ENCODE assay signal across 22 cellular contexts in the genomic region with DNA sequence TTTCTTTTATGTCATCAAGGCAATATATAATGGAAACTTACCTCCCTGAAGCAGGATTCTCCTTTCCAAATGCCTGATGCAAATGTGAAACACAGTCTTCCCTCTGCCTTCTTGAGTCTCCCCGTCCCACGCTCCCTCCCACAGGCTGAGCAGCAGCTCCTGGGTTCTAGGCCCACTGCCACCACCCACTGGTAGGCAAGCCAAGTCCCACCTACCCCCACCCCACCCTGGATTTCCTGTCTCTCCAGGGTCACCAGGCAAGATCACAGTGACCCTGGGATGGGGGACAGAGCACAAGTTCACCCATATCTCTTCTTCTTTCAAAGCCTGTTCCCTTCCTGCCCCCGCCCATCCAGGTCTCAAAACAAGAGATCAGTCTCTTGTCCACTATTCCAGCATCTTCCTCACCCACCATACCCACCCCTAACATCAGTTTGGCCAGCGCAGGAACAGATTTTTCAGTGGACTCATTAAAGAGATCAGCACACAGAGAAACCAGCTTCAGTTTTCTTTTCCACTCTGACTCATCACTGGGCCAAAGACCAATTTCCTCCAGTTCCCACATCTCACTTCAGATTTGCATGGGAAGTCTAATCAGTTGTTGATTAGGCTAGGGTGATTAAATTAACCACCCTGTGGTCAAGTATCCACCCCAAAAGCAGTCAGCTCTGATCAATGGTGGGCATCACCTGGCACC.
DNase-seq lines count a peak whose midpoint lies in the region; ATAC-seq and TF ChIP-seq lines count a peak whose summit lies in the region.
"Had no signal": no experiment of that assay in that cellular context is flagged by ENCODE, and none has a peak within 500 bp of the region (broad histone marks: within the 10 kb centered on the region; RNA-seq: fewer than 3 reads in every experiment).

No MANE protein-coding gene starts in this region.

- H3K36me3 Mint-ChIP-seq in MCF 10A (ENCODE audit: insufficient read depth, unreplicated experiment) (no peaks in the 10 kb centered on the region), natural killer cell (no peaks in the 10 kb centered on the region)
- H3K36me3 Mint-ChIP-seq: activated naive CD4-positive, alpha-beta T cell treated with anti-CD3 and anti-CD28 coated beads, Interleukin-2, amount 10 ng/mL, durations not matched to agents 7 days and 5 days; CD14-positive monocyte; stimulated activated effector memory CD8-positive, alpha-beta T cell treated with anti-CD3 and anti-CD28 coated beads, Interleukin-12 subunit alpha, Interleukin-12 subunit beta, amount 100 ng/mL, for 72 hours had no signal

- TF ChIP-seq CTCF in MCF 10A (IDR thresholded peaks at IDR 0.05; ENCODE audit: unreplicated experiment): no peak
- TF ChIP-seq CTCF in breast epithelium (IDR thresholded peaks at IDR 0.05): no peak
- TF ChIP-seq CTCF in RWPE1 (conservative IDR thresholded peaks at IDR 0.05; ENCODE audit: low read depth): no peak
- no peak for TF ChIP-seq CTCF in esophagus squamous epithelium (IDR thresholded peaks at IDR 0.05)
- TF ChIP-seq CTCF in natural killer cell (IDR thresholded peaks at IDR 0.05): no peak

- no peak overlapping the region for H3K27ac ChIP-seq in breast epithelium
- no peak overlapping the region for H3K27ac ChIP-seq in RWPE1
- H3K27ac ChIP-seq in esophagus squamous epithelium: peak overlapping the region; percentile 55 to 73 (median 61)
- peak overlapping the region in 15 of 21 experiments; percentile 1 to 80 (median 48) for H3K27ac ChIP-seq in skin epidermis

- no peak overlapping the region for H3K4me3 Mint-ChIP-seq in MCF 10A (ENCODE audit: unreplicated experiment)
- H3K4me3 Mint-ChIP-seq in natural killer cell: no peak overlapping the region
- H3K4me3 Mint-ChIP-seq: activated CD8-positive, alpha-beta T cell treated with anti-CD3 and anti-CD28 coated beads for 36 hours; activated naive CD4-positive, alpha-beta T cell treated with anti-CD3 and anti-CD28 coated beads, Interleukin-2, amount 10 ng/mL, durations not matched to agents 7 days and 5 days; activated T-cell treated with anti-CD3 and anti-CD28 coated beads, Interleukin-2, amount 50 U/mL, for 4 hours; CD14-positive monocyte; GM23338; neural crest cell; stimulated activated effector memory CD8-positive, alpha-beta T cell treated with anti-CD3 and anti-CD28 coated beads, Interleukin-12 subunit alpha, Interleukin-12 subunit beta, amount 100 ng/mL, for 72 hours; T-helper 1 cell treated with Interleukin-12 subunit alpha and Interleukin-12 subunit beta and Interleukin-4 antibody, amounts not matched to agents 30 μg/mL and 1 μg/mL, for 36 hours had no signal

- H3K4me3 ChIP-seq in breast epithelium (no peak overlapping the region), esophagus squamous epithelium (no peak overlapping the region), skin epidermis (no peak overlapping the region)
- H3K4me3 ChIP-seq: dorsolateral prefrontal cortex, esophagus muscularis mucosa, GM23338, tibial nerve had no signal

- peaks cover 6% of the 10 kb centered on the region for H3K4me1 Mint-ChIP-seq in MCF 10A (ENCODE audit: insufficient read depth, unreplicated experiment)
- H3K4me1 Mint-ChIP-seq in natural killer cell: no peaks in the 10 kb centered on the region
- H3K4me1 Mint-ChIP-seq: activated naive CD4-positive, alpha-beta T cell treated with anti-CD3 and anti-CD28 coated beads, Interleukin-2, amount 10 ng/mL, durations not matched to agents 7 days and 5 days; neural crest cell; stimulated activated effector memory CD8-positive, alpha-beta T cell treated with anti-CD3 and anti-CD28 coated beads, Interleukin-12 subunit alpha, Interleukin-12 subunit beta, amount 100 ng/mL, for 72 hours had no signal

- H3K9me3 ChIP-seq in breast epithelium (no peaks in the 10 kb centered on the region), esophagus squamous epithelium (no peaks in the 10 kb centered on the region)
- H3K9me3 ChIP-seq: esophagus muscularis mucosa, tibial nerve had no signal

- CTCF ChIA-PET in MCF 10A (lab: Yijun Ruan, JAX): no interaction called here
- CTCF ChIA-PET in RWPE1 (lab: Yijun Ruan, JAX): interaction anchor here (0.6 kb wide), 1 partner anchor 169 kb away, joined by 3 read pairs; no protein-coding TSS in a partner anchor

- TF ChIP-seq POLR2A in breast epithelium (IDR thresholded peaks at IDR 0.05) (no peak), esophagus squamous epithelium (IDR thresholded peaks at IDR 0.05) (no peak)

- intact Hi-C loops in MCF 10A (cut with micrococcal nuclease) (no loop called here), breast epithelium (cut with DNase I; ENCODE audit: low total_unique reads) (no loop called here), esophagus squamous epithelium (cut with DNase I) (no loop called here), posterior vena cava (cut with DNase I) (no loop called here), natural killer cell (cut with micrococcal nuclease) (no loop called here)

- H3K4me1 ChIP-seq in breast epithelium (no peaks in the 10 kb centered on the region), esophagus squamous epithelium (peaks cover 0 to 26% (median 18%) of the 10 kb centered on the region in 3 donors)

- H3K27me3 Mint-ChIP-seq in MCF 10A (ENCODE audit: insufficient read depth, unreplicated experiment) (no peaks in the 10 kb centered on the region), natural killer cell (ENCODE audit: low read depth in 2 of 2) (no peaks in the 10 kb centered on the region)
- H3K27me3 Mint-ChIP-seq: activated CD8-positive, alpha-beta T cell treated with anti-CD3 and anti-CD28 coated beads for 36 hours; activated naive CD4-positive, alpha-beta T cell treated with anti-CD3 and anti-CD28 coated beads, Interleukin-2, amount 10 ng/mL, durations not matched to agents 7 days and 5 days had no signal

- POLR2A ChIA-PET in MCF 10A (lab: Yijun Ruan, JAX) (interaction anchor here (0.6 kb wide), 2 partner anchors 16 to 617 kb away, joined by 4 read pairs; no protein-coding TSS in a partner anchor), RWPE1 (lab: Yijun Ruan, JAX; ENCODE audit: low non-redundant PET) (no interaction called here)

- no peak overlapping the region for H3K27ac Mint-ChIP-seq in MCF 10A (ENCODE audit: low read depth, unreplicated experiment)
- no peak overlapping the region for H3K27ac Mint-ChIP-seq in natural killer cell
- H3K27ac Mint-ChIP-seq: activated CD8-positive, alpha-beta T cell treated with anti-CD3 and anti-CD28 coated beads for 36 hours; activated naive CD4-positive, alpha-beta T cell treated with anti-CD3 and anti-CD28 coated beads, Interleukin-2, amount 10 ng/mL, durations not matched to agents 7 days and 5 days; CD14-positive monocyte; GM23338; stimulated activated effector memory CD8-positive, alpha-beta T cell treated with anti-CD3 and anti-CD28 coated beads, Interleukin-12 subunit alpha, Interleukin-12 subunit beta, amount 100 ng/mL, for 72 hours; T-helper 1 cell treated with Interleukin-12 subunit alpha and Interleukin-12 subunit beta and Interleukin-4 antibody, amounts not matched to agents 30 μg/mL and 1 μg/mL, for 36 hours had no signal

- no TSS peak for BruUV-seq in MCF 10A (replicated peaks; lab: Mats Ljungman, UMichigan)

- DNase-seq in MCF 10A (ENCODE audit: unreplicated experiment) (peak; percentile 20), breast epithelium (ENCODE audit: low spot score in 2 of 2) (no peak), RWPE1 (ENCODE audit: low spot score) (peak; percentile 24), esophagus squamous epithelium (lab: John Stamatoyannopoulos, UW) (no peak), COR-L47 (lab: John Stamatoyannopoulos, UW) (no peak), posterior vena cava (ENCODE audit: low spot score) (no peak), natural killer cell (no peak)
- DNase-seq: 8988T; activated CD8-positive, alpha-beta T cell treated with anti-CD3 and anti-CD28 coated beads for 36 hours; activated naive CD4-positive, alpha-beta T cell treated with anti-CD3 and anti-CD28 coated beads, Interleukin-2, amount 10 ng/mL, durations not matched to agents 7 days and 5 days; activated T-cell treated with anti-CD3 and anti-CD28 coated beads, Interleukin-2, amount 50 U/mL, for 4 hours; dorsolateral prefrontal cortex; NCI-H524 treated with DMSO at 0.1 percent for 48 hours; SIG-M5 had no signal

- ATAC-seq in natural killer cell: no peak
- ATAC-seq: activated CD8-positive, alpha-beta T cell treated with anti-CD3 and anti-CD28 coated beads for 36 hours; activated T-cell treated with anti-CD3 and anti-CD28 coated beads, Interleukin-2, amount 50 U/mL, for 4 hours; GM23338; stimulated activated effector memory CD8-positive, alpha-beta T cell treated with anti-CD3 and anti-CD28 coated beads, Interleukin-12 subunit alpha, Interleukin-12 subunit beta, amount 100 ng/mL, for 72 hours had no signal

- H3K27me3 ChIP-seq in breast epithelium: no peaks in the 10 kb centered on the region
- H3K27me3 ChIP-seq in esophagus squamous epithelium: no peaks in the 10 kb centered on the region
- H3K27me3 ChIP-seq: dorsolateral prefrontal cortex, esophagus muscularis mucosa, tibial nerve had no signal

- WGBS in esophagus squamous epithelium, 2 donors: 58 to 64% methylated on average over 4 of the region's 4 CpGs

- no peaks in the 10 kb centered on the region for H3K36me3 ChIP-seq in breast epithelium
- no peaks in the 10 kb centered on the region for H3K36me3 ChIP-seq in esophagus squamous epithelium
- H3K36me3 ChIP-seq: esophagus muscularis mucosa, tibial nerve had no signal

- H3K9me3 Mint-ChIP-seq in MCF 10A (ENCODE audit: unreplicated experiment): no peaks in the 10 kb centered on the region
- H3K9me3 Mint-ChIP-seq in natural killer cell: peaks cover 0 to 2% of the 10 kb centered on the region in 2 donors
- H3K9me3 Mint-ChIP-seq: activated CD8-positive, alpha-beta T cell treated with anti-CD3 and anti-CD28 coated beads for 36 hours; activated T-cell treated with anti-CD3 and anti-CD28 coated beads, Interleukin-2, amount 50 U/mL, for 4 hours; stimulated activated effector memory CD8-positive, alpha-beta T cell treated with anti-CD3 and anti-CD28 coated beads, Interleukin-12 subunit alpha, Interleukin-12 subunit beta, amount 100 ng/mL, for 72 hours; T-helper 1 cell treated with Interleukin-12 subunit alpha and Interleukin-12 subunit beta and Interleukin-4 antibody, amounts not matched to agents 30 μg/mL and 1 μg/mL, for 36 hours had no signal

Comparison
In these comparisons a context has a peak if more than half of its experiments do, and no peak if none do; other contexts are left out.
1. DNase-seq: peak in MCF 10A (single experiment) and RWPE1 (single experiment); none in breast epithelium (0 of 2), esophagus squamous epithelium (single experiment), COR-L47 (single experiment), posterior vena cava (single experiment) and natural killer cell (single experiment).
2. H3K27ac ChIP-seq: peak in esophagus squamous epithelium (4 of 4) and skin epidermis (15 of 21); none in breast epithelium (0 of 2) and RWPE1 (single experiment).